Comparison of ENCODE assay signal across 15 cellular contexts in genomic region chr17:81865358-81865732, GRCh38. TPM values are rescaled to one million over a fixed set of nuclear protein-coding genes. Genes with fewer than 3 reads are reported as not detected.
A peak's percentile ranks its signal among the peaks of the same experiment; 100 is the strongest.
DNase-seq lines count a peak whose midpoint lies in the region; ATAC-seq and TF ChIP-seq lines count a peak whose summit lies in the region.
"Had no signal": no experiment of that assay in that cellular context is flagged by ENCODE, and none has a peak within 500 bp of the region (broad histone marks: within the 10 kb centered on the region; RNA-seq: fewer than 3 reads in every experiment).

No MANE protein-coding gene starts in this region.

- no TSS peak for BruUV-seq in Panc1 (replicated peaks; lab: Mats Ljungman, UMichigan)

- H3K4me1 ChIP-seq in Panc1 (ENCODE audit: control insufficient read depth, insufficient read depth, low read length), result peaks cover 57% of the 10 kb centered on the region

- no peak overlapping the region for H3K4me3 ChIP-seq in Panc1 (ENCODE audit: low read depth in 2 of 2, low read length in 2 of 2)
- H3K4me3 ChIP-seq in brain microvascular endothelial cell (ENCODE audit: low read depth, low read length), result no peak overlapping the region
- H3K4me3 ChIP-seq: upper lobe of right lung had no signal

- peaks cover 5% of the 10 kb centered on the region; the same call in 1 of the 2 replicates for H3K36me3 ChIP-seq in Panc1 (ENCODE audit: control insufficient read depth, insufficient read depth, low read length)
- H3K36me3 ChIP-seq in brain microvascular endothelial cell (replicated peaks), result peaks cover 21% of the 10 kb centered on the region

- TF ChIP-seq CTCF in Panc1 (IDR thresholded peaks at IDR 0.05), result no peak
- TF ChIP-seq CTCF in brain microvascular endothelial cell (IDR thresholded peaks at IDR 0.05; ENCODE audit: low read depth, low read length, missing control alignments), result no peak

- no peaks in the 10 kb centered on the region for H3K9me3 ChIP-seq in Panc1 (ENCODE audit: control insufficient read depth, insufficient read depth, low read depth, low read length)
- H3K9me3 ChIP-seq: upper lobe of right lung had no signal

- H3K27ac ChIP-seq in Panc1 (ENCODE audit: low read length) (peak overlapping the region; percentile 2), brain microvascular endothelial cell (no peak overlapping the region)
- H3K27ac ChIP-seq: upper lobe of right lung had no signal

- peak overlapping the region; percentile 10 for H3K4me3 Mint-ChIP-seq in activated naive CD8-positive, alpha-beta T cell treated with anti-CD3 and anti-CD28 coated beads for 36 hours
- no peak overlapping the region for H3K4me3 Mint-ChIP-seq in activated naive CD8-positive, alpha-beta T cell treated with anti-CD3 and anti-CD28 coated beads, Interleukin-2, amount 50 U/mL, for 24 hours
- H3K4me3 Mint-ChIP-seq in immature natural killer cell, result no peak overlapping the region
- peak overlapping the region; percentile 51 to 54 for H3K4me3 Mint-ChIP-seq in stimulated activated naive B cell treated with anti-CD40 and anti-IgM and Interleukin-4, amounts not matched to agents 10 μg/mL and 1 μg/mL and 100 μg/mL, for 72 hours
- H3K4me3 Mint-ChIP-seq in activated T-helper 1 cell treated with anti-CD3 and anti-CD28 coated beads, Interleukin-12 subunit alpha, Interleukin-12 subunit beta, Interleukin-2, Interleukin-4 antibody, amounts not matched to agents 30 ng/mL and 10 ng/mL and 1 ng/mL, durations not matched to agents 14 hours and 24 hours and 36 hours, result no peak overlapping the region

- no peaks in the 10 kb centered on the region for H3K27me3 Mint-ChIP-seq in activated naive CD8-positive, alpha-beta T cell treated with anti-CD3 and anti-CD28 coated beads for 36 hours
- peaks cover 3% of the 10 kb centered on the region for H3K27me3 Mint-ChIP-seq in activated naive CD8-positive, alpha-beta T cell treated with anti-CD3 and anti-CD28 coated beads, Interleukin-2, amount 50 U/mL, for 24 hours
- H3K27me3 Mint-ChIP-seq in immature natural killer cell (ENCODE audit: low read depth in 3 of 3), result peaks cover 23 to 51% (median 37%) of the 10 kb centered on the region in 3 donors
- H3K27me3 Mint-ChIP-seq in stimulated activated naive B cell treated with anti-CD40 and anti-IgM and Interleukin-4, amounts not matched to agents 10 μg/mL and 1 μg/mL and 100 μg/mL, for 72 hours, result no peaks in the 10 kb centered on the region
- H3K27me3 Mint-ChIP-seq in activated T-helper 1 cell treated with anti-CD3 and anti-CD28 coated beads, Interleukin-12 subunit alpha, Interleukin-12 subunit beta, Interleukin-2, Interleukin-4 antibody, amounts not matched to agents 30 ng/mL and 10 ng/mL and 1 ng/mL, durations not matched to agents 14 hours and 24 hours and 36 hours (ENCODE audit: insufficient read depth), result peaks cover 3% of the 10 kb centered on the region

- no peak for ATAC-seq in activated naive CD8-positive, alpha-beta T cell treated with anti-CD3 and anti-CD28 coated beads, Interleukin-2, amount 50 U/mL, for 24 hours
- no peak for ATAC-seq in Panc1
- no peak for ATAC-seq in stimulated activated naive B cell treated with anti-CD40 and anti-IgM and Interleukin-4, amounts not matched to agents 10 μg/mL and 1 μg/mL and 100 μg/mL, for 72 hours (replicated peaks)
- ATAC-seq: upper lobe of right lung had no signal

- H3K27ac Mint-ChIP-seq in activated naive CD8-positive, alpha-beta T cell treated with anti-CD3 and anti-CD28 coated beads for 36 hours, result peak overlapping the region; percentile 45
- no peak overlapping the region for H3K27ac Mint-ChIP-seq in activated naive CD8-positive, alpha-beta T cell treated with anti-CD3 and anti-CD28 coated beads, Interleukin-2, amount 50 U/mL, for 24 hours
- H3K27ac Mint-ChIP-seq in immature natural killer cell, result peak overlapping the region in 5 of 6 donors; percentile 12 to 62 (median 30)
- H3K27ac Mint-ChIP-seq in stimulated activated naive B cell treated with anti-CD40 and anti-IgM and Interleukin-4, amounts not matched to agents 10 μg/mL and 1 μg/mL and 100 μg/mL, for 72 hours, result peak overlapping the region; percentile 92
- no peak overlapping the region for H3K27ac Mint-ChIP-seq in activated T-helper 1 cell treated with anti-CD3 and anti-CD28 coated beads, Interleukin-12 subunit alpha, Interleukin-12 subunit beta, Interleukin-2, Interleukin-4 antibody, amounts not matched to agents 30 ng/mL and 10 ng/mL and 1 ng/mL, durations not matched to agents 14 hours and 24 hours and 36 hours

- POLR2A ChIA-PET in Panc1 (lab: Charles Lee), result interaction anchor here (0.5 kb wide), 1 partner anchor 134 kb away, joined by 3 read pairs; no protein-coding TSS in a partner anchor

- H3K9me3 Mint-ChIP-seq in activated naive CD8-positive, alpha-beta T cell treated with anti-CD3 and anti-CD28 coated beads for 36 hours, result no peaks in the 10 kb centered on the region
- H3K9me3 Mint-ChIP-seq in activated naive CD8-positive, alpha-beta T cell treated with anti-CD3 and anti-CD28 coated beads, Interleukin-2, amount 50 U/mL, for 24 hours, result no peaks in the 10 kb centered on the region
- peaks cover 0 to 2% (median 0%) of the 10 kb centered on the region in 6 donors for H3K9me3 Mint-ChIP-seq in immature natural killer cell
- no peaks in the 10 kb centered on the region for H3K9me3 Mint-ChIP-seq in stimulated activated naive B cell treated with anti-CD40 and anti-IgM and Interleukin-4, amounts not matched to agents 10 μg/mL and 1 μg/mL and 100 μg/mL, for 72 hours
- H3K9me3 Mint-ChIP-seq in activated T-helper 1 cell treated with anti-CD3 and anti-CD28 coated beads, Interleukin-12 subunit alpha, Interleukin-12 subunit beta, Interleukin-2, Interleukin-4 antibody, amounts not matched to agents 30 ng/mL and 10 ng/mL and 1 ng/mL, durations not matched to agents 14 hours and 24 hours and 36 hours, result no peaks in the 10 kb centered on the region

- peaks cover 46% of the 10 kb centered on the region for H3K4me1 Mint-ChIP-seq in activated naive CD8-positive, alpha-beta T cell treated with anti-CD3 and anti-CD28 coated beads for 36 hours
- peaks cover 58% of the 10 kb centered on the region for H3K4me1 Mint-ChIP-seq in activated naive CD8-positive, alpha-beta T cell treated with anti-CD3 and anti-CD28 coated beads, Interleukin-2, amount 50 U/mL, for 24 hours
- peaks cover 41 to 45% of the 10 kb centered on the region in 2 donors for H3K4me1 Mint-ChIP-seq in immature natural killer cell
- peaks cover 43 to 61% of the 10 kb centered on the region in 2 donors for H3K4me1 Mint-ChIP-seq in stimulated activated naive B cell treated with anti-CD40 and anti-IgM and Interleukin-4, amounts not matched to agents 10 μg/mL and 1 μg/mL and 100 μg/mL, for 72 hours
- peaks cover 25% of the 10 kb centered on the region for H3K4me1 Mint-ChIP-seq in activated T-helper 1 cell treated with anti-CD3 and anti-CD28 coated beads, Interleukin-12 subunit alpha, Interleukin-12 subunit beta, Interleukin-2, Interleukin-4 antibody, amounts not matched to agents 30 ng/mL and 10 ng/mL and 1 ng/mL, durations not matched to agents 14 hours and 24 hours and 36 hours (ENCODE audit: low read depth)

- intact Hi-C loops in Panc1 (cut with micrococcal nuclease; ENCODE audit: unreplicated experiment), result loop anchor here (10.0 kb wide), 1 partner anchor 159 kb away; the partner anchor contains the start of genes CENPX and LRRC45
- intact Hi-C loops in activated T-helper 1 cell treated with anti-CD3 and anti-CD28 coated beads, Interleukin-12 subunit alpha, Interleukin-12 subunit beta, Interleukin-2, Interleukin-4 antibody, amounts not matched to agents 30 ng/mL and 10 ng/mL and 1 ng/mL, durations not matched to agents 14 hours and 24 hours and 36 hours (cut with micrococcal nuclease), result loop anchor here (10.0 kb wide), 2 partner anchors 311 to 429 kb away; partner anchors contain the start of gene FAAP100

- peaks cover 43% of the 10 kb centered on the region for H3K36me3 Mint-ChIP-seq in activated naive CD8-positive, alpha-beta T cell treated with anti-CD3 and anti-CD28 coated beads for 36 hours
- peaks cover 45% of the 10 kb centered on the region for H3K36me3 Mint-ChIP-seq in activated naive CD8-positive, alpha-beta T cell treated with anti-CD3 and anti-CD28 coated beads, Interleukin-2, amount 50 U/mL, for 24 hours (ENCODE audit: low read depth)
- H3K36me3 Mint-ChIP-seq in immature natural killer cell, result peaks cover 0 to 7% (median 0%) of the 10 kb centered on the region in 3 donors
- H3K36me3 Mint-ChIP-seq in stimulated activated naive B cell treated with anti-CD40 and anti-IgM and Interleukin-4, amounts not matched to agents 10 μg/mL and 1 μg/mL and 100 μg/mL, for 72 hours, result peaks cover 49 to 61% of the 10 kb centered on the region in 2 donors
- peaks cover 26% of the 10 kb centered on the region for H3K36me3 Mint-ChIP-seq in activated T-helper 1 cell treated with anti-CD3 and anti-CD28 coated beads, Interleukin-12 subunit alpha, Interleukin-12 subunit beta, Interleukin-2, Interleukin-4 antibody, amounts not matched to agents 30 ng/mL and 10 ng/mL and 1 ng/mL, durations not matched to agents 14 hours and 24 hours and 36 hours (ENCODE audit: low read depth)

- CTCF ChIA-PET in Panc1 (lab: Charles Lee), result no interaction called here

- in situ Hi-C loops in Panc1 (cut with HindIII; ENCODE audit: low pct_unique_long_range_greater_than_20kb, low sequenced_read_pairs), result no loop called here
- in situ Hi-C loops in brain microvascular endothelial cell (cut with HindIII; ENCODE audit: low pct_ligation_motif_present, low sequenced_read_pairs), result no loop called here

- no peaks in the 10 kb centered on the region for H3K27me3 ChIP-seq in Panc1 (ENCODE audit: control insufficient read depth, insufficient read depth, low read length)
- H3K27me3 ChIP-seq in brain microvascular endothelial cell (replicated peaks), result no peaks in the 10 kb centered on the region
- H3K27me3 ChIP-seq: upper lobe of right lung had no signal

- no peak for DNase-seq in activated naive CD8-positive, alpha-beta T cell treated with anti-CD3 and anti-CD28 coated beads for 36 hours
- no peak for DNase-seq in activated naive CD8-positive, alpha-beta T cell treated with anti-CD3 and anti-CD28 coated beads, Interleukin-2, amount 50 U/mL, for 24 hours
- DNase-seq in Panc1 (ENCODE audit: low read depth, low spot score) (no peak), immature natural killer cell (no peak), brain microvascular endothelial cell (no peak)
- no peak for DNase-seq in stimulated activated naive B cell treated with anti-CD40 and anti-IgM and Interleukin-4, amounts not matched to agents 10 μg/mL and 1 μg/mL and 100 μg/mL, for 72 hours
- DNase-seq in stimulated activated CD4-positive, alpha-beta T cell treated with anti-CD3 and anti-CD28 coated beads, Interleukin-12 subunit alpha, Interleukin-12 subunit beta, amount 100 ng/mL, for 4 hours, result no peak
- DNase-seq in activated T-helper 1 cell treated with anti-CD3 and anti-CD28 coated beads, Interleukin-12 subunit alpha, Interleukin-12 subunit beta, Interleukin-2, Interleukin-4 antibody, amounts not matched to agents 30 ng/mL and 10 ng/mL and 1 ng/mL, durations not matched to agents 14 hours and 24 hours and 36 hours (ENCODE audit: low spot score), result no peak
- DNase-seq: activated CD8-positive, alpha-beta memory T cell treated with anti-CD3 and anti-CD28 coated beads, Interleukin-2, amount 50 U/mL, for 4 hours; anterior cingulate cortex; SIG-M5; upper lobe of right lung had no signal

RNA-seq across cellular contexts. Expression of gene P4HB, which starts 5.0 kb away (rescaled TPM):
- total RNA-seq in activated naive CD8-positive, alpha-beta T cell treated with anti-CD3 and anti-CD28 coated beads for 36 hours, result 100 to 1,000 TPM; 395 to 405 TPM
- total RNA-seq in Panc1 (2021; ENCODE audit: unreplicated experiment), result 759 TPM
- 1,541 TPM for polyA plus RNA-seq in Panc1 (2012; ENCODE audit: insufficient read length)
- 100 to 1,000 TPM; 365 to 534 (median 475) TPM for polyA plus RNA-seq in immature natural killer cell
- 477 and 487 TPM in 2 replicates for total RNA-seq in activated T-helper 1 cell treated with anti-CD3 and anti-CD28 coated beads, Interleukin-12 subunit alpha, Interleukin-12 subunit beta, Interleukin-2, Interleukin-4 antibody, amounts not matched to agents 30 ng/mL and 10 ng/mL and 1 ng/mL, durations not matched to agents 14 hours and 24 hours and 36 hours

RNA-seq across cellular contexts. Expression of gene ARHGDIA, which starts 5.8 kb away (rescaled TPM):
- total RNA-seq in activated naive CD8-positive, alpha-beta T cell treated with anti-CD3 and anti-CD28 coated beads for 36 hours, result 100 to 1,000 TPM; 556 to 594 TPM
- 420 TPM for total RNA-seq in Panc1 (2021; ENCODE audit: unreplicated experiment)
- polyA plus RNA-seq in Panc1 (2012; ENCODE audit: insufficient read length), result 534 TPM
- 100 to 1,000 TPM; 100 to 245 (median 133) TPM for polyA plus RNA-seq in immature natural killer cell
- total RNA-seq in activated T-helper 1 cell treated with anti-CD3 and anti-CD28 coated beads, Interleukin-12 subunit alpha, Interleukin-12 subunit beta, Interleukin-2, Interleukin-4 antibody, amounts not matched to agents 30 ng/mL and 10 ng/mL and 1 ng/mL, durations not matched to agents 14 hours and 24 hours and 36 hours, result 701 and 705 TPM in 2 replicates

RNA-seq across cellular contexts. Expression of gene ALYREF, which starts 26.0 kb away (rescaled TPM):
- total RNA-seq in activated naive CD8-positive, alpha-beta T cell treated with anti-CD3 and anti-CD28 coated beads for 36 hours, result 100 to 1,000 TPM; 306 to 311 TPM
- total RNA-seq in Panc1 (2021; ENCODE audit: unreplicated experiment), result 253 TPM
- polyA plus RNA-seq in Panc1 (2012; ENCODE audit: insufficient read length), result 263 TPM
- polyA plus RNA-seq in immature natural killer cell, result 10 to 100 TPM; 36.2 to 63.3 (median 40.1) TPM
- 241 and 249 TPM in 2 replicates for total RNA-seq in activated T-helper 1 cell treated with anti-CD3 and anti-CD28 coated beads, Interleukin-12 subunit alpha, Interleukin-12 subunit beta, Interleukin-2, Interleukin-4 antibody, amounts not matched to agents 30 ng/mL and 10 ng/mL and 1 ng/mL, durations not matched to agents 14 hours and 24 hours and 36 hours

RNA-seq across cellular contexts. Expression of gene ANAPC11, which starts 26.2 kb away (rescaled TPM):
- 100 to 1,000 TPM; 119 to 126 TPM for total RNA-seq in activated naive CD8-positive, alpha-beta T cell treated with anti-CD3 and anti-CD28 coated beads for 36 hours
- total RNA-seq in Panc1 (2021; ENCODE audit: unreplicated experiment), result 218 TPM
- 339 TPM for polyA plus RNA-seq in Panc1 (2012; ENCODE audit: insufficient read length)
- 100 to 1,000 TPM; 339 to 578 (median 348) TPM for polyA plus RNA-seq in immature natural killer cell
- total RNA-seq in activated T-helper 1 cell treated with anti-CD3 and anti-CD28 coated beads, Interleukin-12 subunit alpha, Interleukin-12 subunit beta, Interleukin-2, Interleukin-4 antibody, amounts not matched to agents 30 ng/mL and 10 ng/mL and 1 ng/mL, durations not matched to agents 14 hours and 24 hours and 36 hours, result 123 and 124 TPM in 2 replicates

RNA-seq across cellular contexts. Expression of gene PPP1R27, which starts 30.5 kb away (rescaled TPM):
- total RNA-seq in activated naive CD8-positive, alpha-beta T cell treated with anti-CD3 and anti-CD28 coated beads for 36 hours, result not detected
- total RNA-seq in Panc1 (2021; ENCODE audit: unreplicated experiment), result not detected
- polyA plus RNA-seq in Panc1 (2012; ENCODE audit: insufficient read length), result 0.22 TPM
- polyA plus RNA-seq in immature natural killer cell, result not detected
- total RNA-seq in activated T-helper 1 cell treated with anti-CD3 and anti-CD28 coated beads, Interleukin-12 subunit alpha, Interleukin-12 subunit beta, Interleukin-2, Interleukin-4 antibody, amounts not matched to agents 30 ng/mL and 10 ng/mL and 1 ng/mL, durations not matched to agents 14 hours and 24 hours and 36 hours, result not detected in 2 replicates
- total RNA-seq: Daoy, mesenteric fat pad, pulmonary artery endothelial cell, upper lobe of right lung had no signal

Comparison
In these comparisons a context has a peak if more than half of its experiments do, and no peak if none do; other contexts are left out.
1. H3K27ac Mint-ChIP-seq: peak in activated naive CD8-positive, alpha-beta T cell treated with anti-CD3 and anti-CD28 coated beads for 36 hours (single experiment), immature natural killer cell (5 of 6) and stimulated activated naive B cell treated with anti-CD40 and anti-IgM and Interleukin-4, amounts not matched to agents 10 μg/mL and 1 μg/mL and 100 μg/mL, for 72 hours (single experiment); none in activated naive CD8-positive, alpha-beta T cell treated with anti-CD3 and anti-CD28 coated beads, Interleukin-2, amount 50 U/mL, for 24 hours (single experiment) and activated T-helper 1 cell treated with anti-CD3 and anti-CD28 coated beads, Interleukin-12 subunit alpha, Interleukin-12 subunit beta, Interleukin-2, Interleukin-4 antibody, amounts not matched to agents 30 ng/mL and 10 ng/mL and 1 ng/mL, durations not matched to agents 14 hours and 24 hours and 36 hours (single experiment).
2. H3K4me3 Mint-ChIP-seq: peak in activated naive CD8-positive, alpha-beta T cell treated with anti-CD3 and anti-CD28 coated beads for 36 hours (single experiment) and stimulated activated naive B cell treated with anti-CD40 and anti-IgM and Interleukin-4, amounts not matched to agents 10 μg/mL and 1 μg/mL and 100 μg/mL, for 72 hours (2 of 2); none in activated naive CD8-positive, alpha-beta T cell treated with anti-CD3 and anti-CD28 coated beads, Interleukin-2, amount 50 U/mL, for 24 hours (single experiment), immature natural killer cell (0 of 5) and activated T-helper 1 cell treated with anti-CD3 and anti-CD28 coated beads, Interleukin-12 subunit alpha, Interleukin-12 subunit beta, Interleukin-2, Interleukin-4 antibody, amounts not matched to agents 30 ng/mL and 10 ng/mL and 1 ng/mL, durations not matched to agents 14 hours and 24 hours and 36 hours (single experiment).